15 cellular contexts compared by ENCODE assay signal in the genomic region with DNA sequence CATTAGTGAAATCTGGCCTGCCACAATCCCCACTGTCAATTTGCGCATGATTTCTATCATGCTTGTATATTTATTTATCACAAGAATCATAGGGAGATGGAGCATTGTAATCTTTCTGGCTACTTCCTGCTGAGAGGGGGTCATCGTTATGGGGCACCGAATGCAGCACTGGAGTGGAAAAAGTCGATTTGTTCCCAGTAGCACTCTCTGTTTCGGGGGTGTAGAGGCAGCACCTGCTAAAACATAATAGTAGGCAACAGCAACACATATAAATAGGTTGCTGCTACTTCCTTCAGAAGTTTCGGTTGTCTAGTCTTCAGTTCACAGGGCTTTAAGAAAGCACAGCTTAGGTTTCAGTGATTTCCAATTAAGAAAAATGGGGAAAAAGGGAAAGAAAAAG. TPM values are rescaled to one million over a fixed set of nuclear protein-coding genes. Genes with fewer than 3 reads are reported as not detected.
DNase-seq lines count a peak whose midpoint lies in the region; ATAC-seq, FAIRE-seq and TF ChIP-seq lines count a peak whose summit lies in the region.
"Had no signal": no experiment of that assay in that cellular context is flagged by ENCODE, and none has a peak within 500 bp of the region (broad histone marks: within the 10 kb centered on the region; RNA-seq: fewer than 3 reads in every experiment).

No MANE protein-coding gene starts in this region.

- H3K4me1 ChIP-seq in small intestine (ENCODE audit: control insufficient read depth in 2 of 2, insufficient read depth in 1 of 2, low read depth in 1 of 2, low read length in 1 of 2) (peaks cover 0 to 4% of the 10 kb centered on the region in 2 donors), breast epithelium (no peaks in the 10 kb centered on the region)
- H3K4me1 ChIP-seq: ascending aorta had no signal

- H3K9me3 Mint-ChIP-seq in activated CD8-positive, alpha-beta T cell treated with anti-CD3 and anti-CD28 coated beads for 36 hours: peaks cover 2% of the 10 kb centered on the region

- H3K27ac ChIP-seq in small intestine (ENCODE audit: low read depth in 1 of 2, low read length in 1 of 2) (peak overlapping the region; percentile 35 to 83), breast epithelium (no peak overlapping the region)
- H3K27ac ChIP-seq: ascending aorta had no signal

- CTCF ChIA-PET in activated CD8-positive, alpha-beta T cell treated with anti-CD3 and anti-CD28 coated beads for 36 hours (lab: Charles Lee): interaction anchor here (1.3 to 2.6 kb wide), 3 partner anchors 11 to 104 kb away, joined by 4 to 8 read pairs (median 6); no protein-coding TSS in a partner anchor

- no peak for DNase-seq in activated CD4-positive, CD25-positive, alpha-beta regulatory T cell (lab: John Stamatoyannopoulos, UW)
- DNase-seq in activated CD8-positive, alpha-beta T cell treated with anti-CD3 and anti-CD28 coated beads for 36 hours: peak; percentile 44
- DNase-seq in small intestine: no peak
- no peak for DNase-seq in breast epithelium (ENCODE audit: low spot score in 2 of 2)
- DNase-seq in GF-D8 (lab: John Stamatoyannopoulos, UW): no peak
- DNase-seq in occipital lobe (lab: John Stamatoyannopoulos, UW): no peak
- DNase-seq: GDM1, NCI-H748 treated with DMSO at 0.1 percent for 48 hours, retina had no signal

- WGBS in small intestine, 3 donors: 57 to 74% (median 58%) methylated on average over 6 of the region's 6 CpGs

- POLR2A ChIA-PET in activated CD8-positive, alpha-beta T cell treated with anti-CD3 and anti-CD28 coated beads for 36 hours (lab: Charles Lee): interaction anchor here (1.1 to 2.9 kb wide), 6 partner anchors 9 to 21 kb away, joined by 3 to 13 read pairs (median 4); no protein-coding TSS in a partner anchor

- no peak for FAIRE-seq in small intestine (lab: Jason Lieb, UNC)
- FAIRE-seq: A204.1 had no signal

- no peak for TF ChIP-seq POLR2A in breast epithelium (IDR thresholded peaks at IDR 0.05)

- H3K9me3 ChIP-seq in small intestine (ENCODE audit: control insufficient read depth, low read depth) (no peaks in the 10 kb centered on the region), breast epithelium (no peaks in the 10 kb centered on the region)
- H3K9me3 ChIP-seq: ascending aorta had no signal

- TF ChIP-seq CTCF in activated CD8-positive, alpha-beta T cell treated with anti-CD3 and anti-CD28 coated beads for 36 hours (IDR thresholded peaks at IDR 0.05): no peak
- TF ChIP-seq CTCF in breast epithelium (IDR thresholded peaks at IDR 0.05): no peak

- H3K27ac Mint-ChIP-seq in activated CD8-positive, alpha-beta T cell treated with anti-CD3 and anti-CD28 coated beads for 36 hours: peak overlapping the region; percentile 96

- H3K27me3 ChIP-seq in small intestine (ENCODE audit: control insufficient read depth in 2 of 2, insufficient read depth in 2 of 2, low read length in 2 of 2): no peaks in the 10 kb centered on the region
- no peaks in the 10 kb centered on the region for H3K27me3 ChIP-seq in breast epithelium
- H3K27me3 ChIP-seq: ascending aorta had no signal

- peak overlapping the region; percentile 87 for H3K4me3 Mint-ChIP-seq in activated CD8-positive, alpha-beta T cell treated with anti-CD3 and anti-CD28 coated beads for 36 hours

- no peaks in the 10 kb centered on the region for H3K27me3 Mint-ChIP-seq in activated CD8-positive, alpha-beta T cell treated with anti-CD3 and anti-CD28 coated beads for 36 hours

- peaks cover 62% of the 10 kb centered on the region for H3K36me3 Mint-ChIP-seq in activated CD8-positive, alpha-beta T cell treated with anti-CD3 and anti-CD28 coated beads for 36 hours (ENCODE audit: low read depth)

- H3K4me3 ChIP-seq in small intestine (ENCODE audit: low read depth in 1 of 2, low read length in 2 of 2): no peak overlapping the region
- no peak overlapping the region for H3K4me3 ChIP-seq in breast epithelium
- H3K4me3 ChIP-seq: ascending aorta had no signal

- peaks cover 45% of the 10 kb centered on the region for H3K4me1 Mint-ChIP-seq in activated CD8-positive, alpha-beta T cell treated with anti-CD3 and anti-CD28 coated beads for 36 hours (ENCODE audit: low read depth)

- intact Hi-C loops in activated CD8-positive, alpha-beta T cell treated with anti-CD3 and anti-CD28 coated beads for 36 hours (cut with micrococcal nuclease): no loop called here
- intact Hi-C loops in breast epithelium (cut with DNase I; ENCODE audit: low total_unique reads): no loop called here

- peak; percentile 24 to 33 for ATAC-seq in activated CD4-positive, CD25-positive, alpha-beta regulatory T cell treated with anti-CD3 and anti-CD28 coated beads, Interleukin-2, amount 50 U/mL, for 24 hours
- peak; percentile 43 for ATAC-seq in HG03066 (IDR thresholded peaks at IDR 0.05; ENCODE audit: low read depth, unreplicated experiment)
- peak; percentile 34 for ATAC-seq in activated CD8-positive, alpha-beta T cell treated with anti-CD3 and anti-CD28 coated beads for 36 hours

- H3K36me3 ChIP-seq in small intestine (ENCODE audit: control insufficient read depth in 2 of 2, insufficient read depth in 2 of 2, low read length in 2 of 2): no peaks in the 10 kb centered on the region
- H3K36me3 ChIP-seq in breast epithelium: no peaks in the 10 kb centered on the region
- H3K36me3 ChIP-seq: ascending aorta had no signal

RNA-seq across cellular contexts. Expression of gene CEACAM21, which starts 23.4 kb away (rescaled TPM):
- 10 to 100 TPM; 17.7 to 19.8 TPM for total RNA-seq in activated CD8-positive, alpha-beta T cell treated with anti-CD3 and anti-CD28 coated beads for 36 hours
- 1 to 10 TPM in 2 of 3 donors, not detected in 1; 1.9 to 4.6 TPM for polyA plus RNA-seq in small intestine
- total RNA-seq in breast epithelium (under 1 TPM; 0.44 to 0.66 (median 0.64) TPM), occipital lobe (1.6 TPM)
- total RNA-seq: ascending aorta, fibroblast of lung, kidney epithelial cell had no signal
- polyA plus RNA-seq: fibroblast of lung had no signal

Comparison
In these comparisons a context has a peak if more than half of its experiments do, and no peak if none do; other contexts are left out.
1. H3K27ac ChIP-seq: peak in small intestine (2 of 2); none in breast epithelium (0 of 2).
2. Peak in every context shown above with its lines, with median percentiles within 50 percentile points of each other: ATAC-seq.